ENCODE assay signal across 8 cellular contexts in genomic region chr2:102240640-102241370, GRCh38. TPM values are rescaled to one million over a fixed set of nuclear protein-coding genes. Genes with fewer than 3 reads are reported as not detected.
DNase-seq lines count a peak whose midpoint lies in the region; ATAC-seq and TF ChIP-seq lines count a peak whose summit lies in the region.

No MANE protein-coding gene starts in this region.

- H3K27me3 Mint-ChIP-seq in activated naive CD8-positive, alpha-beta T cell treated with anti-CD3 and anti-CD28 coated beads, Interleukin-2, amount 50 U/mL, for 24 hours = peaks cover 4% of the 10 kb centered on the region

- H3K4me3 Mint-ChIP-seq in activated naive CD8-positive, alpha-beta T cell treated with anti-CD3 and anti-CD28 coated beads, Interleukin-2, amount 50 U/mL, for 24 hours = no peak overlapping the region

- TF ChIP-seq POLR2A in NB4 (IDR thresholded peaks at IDR 0.05; ENCODE audit: extremely low read depth, insufficient read length) = no peak
- TF ChIP-seq POLR2A in uterus (IDR thresholded peaks at IDR 0.05) = no peak

- H3K36me3 Mint-ChIP-seq in activated naive CD8-positive, alpha-beta T cell treated with anti-CD3 and anti-CD28 coated beads, Interleukin-2, amount 50 U/mL, for 24 hours (ENCODE audit: low read depth) = no peaks in the 10 kb centered on the region

- H3K9me3 ChIP-seq in heart right ventricle (no peaks in the 10 kb centered on the region), uterus (no peaks in the 10 kb centered on the region)

- H3K36me3 ChIP-seq in heart right ventricle (no peaks in the 10 kb centered on the region), uterus (no peaks in the 10 kb centered on the region)

- DNase-seq in GM12864 (ENCODE audit: low read depth) (peak; percentile 68), NB4 (ENCODE audit: low read depth) (peak; percentile 98), SW480 (ENCODE audit: low spot score) (peak; percentile 84), heart right ventricle (peak; percentile 93), pulmonary artery endothelial cell (ENCODE audit: low read depth, low spot score) (peak; percentile 79), uterus (peak; percentile 91)
- DNase-seq in activated naive CD8-positive, alpha-beta T cell treated with anti-CD3 and anti-CD28 coated beads, Interleukin-2, amount 50 U/mL, for 24 hours = peak; percentile 91

- no peak overlapping the region for H3K4me3 ChIP-seq in GM12864 (ENCODE audit: low read depth, low read length)
- H3K4me3 ChIP-seq in NB4 (ENCODE audit: low read depth, low read length) = no peak overlapping the region
- H3K4me3 ChIP-seq in heart right ventricle = peak overlapping the region in 5 of 10 donors; percentile 15 to 35 (median 19)
- H3K4me3 ChIP-seq in uterus = no peak overlapping the region

- ATAC-seq in HG02571 (IDR thresholded peaks at IDR 0.05; ENCODE audit: unreplicated experiment) = peak; percentile 86
- peak; percentile 90 for ATAC-seq in activated naive CD8-positive, alpha-beta T cell treated with anti-CD3 and anti-CD28 coated beads, Interleukin-2, amount 50 U/mL, for 24 hours
- ATAC-seq in heart right ventricle = peak; percentile 93 to 97 (median 94)

- H3K4me1 ChIP-seq in heart right ventricle (peaks cover 0 to 41% (median 20%) of the 10 kb centered on the region in 9 donors), uterus (no peaks in the 10 kb centered on the region)

- H3K27ac Mint-ChIP-seq in activated naive CD8-positive, alpha-beta T cell treated with anti-CD3 and anti-CD28 coated beads, Interleukin-2, amount 50 U/mL, for 24 hours = peak overlapping the region; percentile 51

- peaks cover 46% of the 10 kb centered on the region for H3K4me1 Mint-ChIP-seq in activated naive CD8-positive, alpha-beta T cell treated with anti-CD3 and anti-CD28 coated beads, Interleukin-2, amount 50 U/mL, for 24 hours

- WGBS in heart right ventricle, 2 donors = 11 to 14% methylated on average over 22 of the region's 22 CpGs

- intact Hi-C loops in heart right ventricle (cut with DNase I) (loop anchor here (1.0 to 10.0 kb wide), 9 partner anchors 54 to 359 kb away; partner anchors contain the start of gene IL1RL2 (in 1 of the 10)), uterus (cut with DNase I; ENCODE audit: low total_unique reads) (loop anchor here (5.0 kb wide), 1 partner anchor 219 kb away; no protein-coding TSS in a partner anchor)

- TF ChIP-seq CTCF in GM12864 (IDR thresholded peaks at IDR 0.05; ENCODE audit: low read depth, low read length, missing control alignments) (peak; percentile 98), NB4 (IDR thresholded peaks at IDR 0.05; ENCODE audit: low read depth, low read length) (peak; percentile 94), heart right ventricle (IDR thresholded peaks at IDR 0.05) (peak; percentile 96 to 100 (median 99)), uterus (IDR thresholded peaks at IDR 0.05) (peak; percentile 93 to 98 (median 96))

- H3K27ac ChIP-seq in heart right ventricle (peak overlapping the region; percentile 59 to 91 (median 78)), uterus (peak overlapping the region; percentile 69 to 84)

- no peaks in the 10 kb centered on the region for H3K9me3 Mint-ChIP-seq in activated naive CD8-positive, alpha-beta T cell treated with anti-CD3 and anti-CD28 coated beads, Interleukin-2, amount 50 U/mL, for 24 hours

- H3K27me3 ChIP-seq in heart right ventricle = peaks cover 0 to 17% (median 0%) of the 10 kb centered on the region in 7 donors
- no peaks in the 10 kb centered on the region for H3K27me3 ChIP-seq in uterus

RNA-seq across cellular contexts. Expression of gene IL1RL2, which starts 54.0 kb away (rescaled TPM):
- under 1 TPM in 5 of 10 donors, not detected in 5; 0.11 to 0.92 (median 0.31) TPM for total RNA-seq in heart right ventricle
- polyA plus RNA-seq in heart right ventricle = under 1 TPM; 0.22 to 0.29 TPM
- total RNA-seq in pulmonary artery endothelial cell = 0.20 and 0.81 TPM in 2 replicates
- total RNA-seq in uterus = 1 to 10 TPM in 1 of 4 donors, under 1 TPM in 1, not detected in 2; 0.70 to 1.3 TPM
